22 cellular contexts compared by ENCODE assay signal in genomic region chr7:124680304-124680703, GRCh38.
DNase-seq lines count a peak whose midpoint lies in the region; ATAC-seq and TF ChIP-seq lines count a peak whose summit lies in the region.
"Had no signal": no experiment of that assay in that cellular context is flagged by ENCODE, and none has a peak within 500 bp of the region (broad histone marks: within the 10 kb centered on the region; RNA-seq: fewer than 3 reads in every experiment).

No MANE protein-coding gene starts in this region.

- no peak for TF ChIP-seq POLR2A in uterus (IDR thresholded peaks at IDR 0.05)

- H3K36me3 Mint-ChIP-seq in GM23338 (ENCODE audit: low read depth) = no peaks in the 10 kb centered on the region
- H3K36me3 Mint-ChIP-seq in chondrocyte (ENCODE audit: low read depth) = no peaks in the 10 kb centered on the region
- no peaks in the 10 kb centered on the region for H3K36me3 Mint-ChIP-seq in stimulated activated memory B cell treated with anti-CD40 and anti-IgM and Interleukin-4, amounts not matched to agents 10 μg/mL and 1 μg/mL and 100 μg/mL, for 72 hours
- H3K36me3 Mint-ChIP-seq: CD14-positive monocyte; CD8-positive, alpha-beta memory T cell had no signal

- H3K27ac ChIP-seq in GM23338 (ENCODE audit: low read depth) (no peak overlapping the region), uterus (no peak overlapping the region), foreskin keratinocyte (no peak overlapping the region)
- H3K27ac ChIP-seq: A549; BLaER1 treated with 17β-estradiol and CSF1 and Interleukin-3, amounts not matched to agents 10 nM and 100 nM; GM23248 had no signal

- H3K4me3 ChIP-seq in GM23338 (no peak overlapping the region), uterus (no peak overlapping the region)
- H3K4me3 ChIP-seq: A549; BLaER1 treated with 17β-estradiol and CSF1 and Interleukin-3, amounts not matched to agents 10 nM and 100 nM; GM23248; HAP-1 had no signal

- peaks cover 11% of the 10 kb centered on the region; the same call in 2 of the 3 replicates for H3K4me1 Mint-ChIP-seq in GM23338
- H3K4me1 Mint-ChIP-seq in chondrocyte (ENCODE audit: low read depth) = no peaks in the 10 kb centered on the region
- H3K4me1 Mint-ChIP-seq in stimulated activated memory B cell treated with anti-CD40 and anti-IgM and Interleukin-4, amounts not matched to agents 10 μg/mL and 1 μg/mL and 100 μg/mL, for 72 hours = no peaks in the 10 kb centered on the region
- H3K4me1 Mint-ChIP-seq: CD14-positive monocyte; CD8-positive, alpha-beta memory T cell had no signal

- H3K9me3 Mint-ChIP-seq in GM23338 = no peaks in the 10 kb centered on the region
- no peaks in the 10 kb centered on the region for H3K9me3 Mint-ChIP-seq in chondrocyte (ENCODE audit: low read depth)
- H3K9me3 Mint-ChIP-seq in stimulated activated memory B cell treated with anti-CD40 and anti-IgM and Interleukin-4, amounts not matched to agents 10 μg/mL and 1 μg/mL and 100 μg/mL, for 72 hours = no peaks in the 10 kb centered on the region
- H3K9me3 Mint-ChIP-seq: CD4-positive, alpha-beta T cell had no signal

- no peak overlapping the region for H3K4me2 ChIP-seq in GM23338
- H3K4me2 ChIP-seq: A549; BLaER1 treated with 17β-estradiol and CSF1 and Interleukin-3, amounts not matched to agents 10 nM and 100 nM had no signal

- no peaks in the 10 kb centered on the region for H3F3A ChIP-seq in GM23338 (replicated peaks; ENCODE audit: low read depth)

- ATAC-seq in GM23338 = no peak
- peak; percentile 45 for ATAC-seq in stimulated activated memory B cell treated with anti-CD40 and anti-IgM and Interleukin-4, amounts not matched to agents 10 μg/mL and 1 μg/mL and 100 μg/mL, for 72 hours
- no peak for ATAC-seq in foreskin keratinocyte
- no peak for ATAC-seq in GM19455 (IDR thresholded peaks at IDR 0.05; ENCODE audit: unreplicated experiment)
- ATAC-seq: A549 had no signal

- no peak overlapping the region for H3K27ac Mint-ChIP-seq in GM23338
- no peak overlapping the region for H3K27ac Mint-ChIP-seq in chondrocyte (ENCODE audit: unreplicated experiment)
- no peak overlapping the region for H3K27ac Mint-ChIP-seq in stimulated activated memory B cell treated with anti-CD40 and anti-IgM and Interleukin-4, amounts not matched to agents 10 μg/mL and 1 μg/mL and 100 μg/mL, for 72 hours
- H3K27ac Mint-ChIP-seq: CD14-positive monocyte; CD4-positive, alpha-beta T cell; CD8-positive, alpha-beta memory T cell; HFFc6 had no signal

- H4K20me1 ChIP-seq in GM23338 (replicated peaks; ENCODE audit: insufficient read depth) = no peaks in the 10 kb centered on the region
- H4K20me1 ChIP-seq: BLaER1 treated with 17β-estradiol and CSF1 and Interleukin-3, amounts not matched to agents 10 nM and 100 nM had no signal

- intact Hi-C loops in posterior vena cava (cut with DNase I) = no loop called here
- intact Hi-C loops in uterus (cut with DNase I; ENCODE audit: low total_unique reads) = no loop called here

- DNase-seq in GM23338 (ENCODE audit: low spot score) (no peak), chondrocyte (ENCODE audit: low spot score) (peak; percentile 53), posterior vena cava (ENCODE audit: low spot score) (peak; percentile 62), uterus (no peak), foreskin keratinocyte (no peak)
- DNase-seq: 8988T; ACHN; AML-193; BE2C; CD4-positive, alpha-beta T cell; CD8-positive, alpha-beta memory T cell; DMS53; DMS79 treated with DMSO at 0.1 percent for 48 hours; GF-D8; GM23248; HFFc6 had no signal

- no peaks in the 10 kb centered on the region for H3K9me2 ChIP-seq in GM23338 (ENCODE audit: insufficient read depth)

- peak overlapping the region; percentile 35; the same call in 1 of the 2 replicates for H2AFZ ChIP-seq in GM23338
- H2AFZ ChIP-seq: GM23248 had no signal

- no peaks in the 10 kb centered on the region for H3K36me3 ChIP-seq in GM23338 (ENCODE audit: insufficient read depth)
- H3K36me3 ChIP-seq in uterus = no peaks in the 10 kb centered on the region
- H3K36me3 ChIP-seq: BE2C; BLaER1 treated with 17β-estradiol and CSF1 and Interleukin-3, amounts not matched to agents 10 nM and 100 nM; HAP-1 had no signal

- H3K27me3 Mint-ChIP-seq in GM23338 (ENCODE audit: insufficient read depth, low read depth, poor library complexity) (peaks cover 1% of the 10 kb centered on the region), chondrocyte (ENCODE audit: low read depth) (peaks cover 3% of the 10 kb centered on the region)
- H3K27me3 Mint-ChIP-seq in stimulated activated memory B cell treated with anti-CD40 and anti-IgM and Interleukin-4, amounts not matched to agents 10 μg/mL and 1 μg/mL and 100 μg/mL, for 72 hours = no peaks in the 10 kb centered on the region
- H3K27me3 Mint-ChIP-seq: CD4-positive, alpha-beta T cell; CD8-positive, alpha-beta memory T cell had no signal

- H3K9me3 ChIP-seq in uterus = no peaks in the 10 kb centered on the region
- H3K9me3 ChIP-seq: A549; BE2C; BLaER1 treated with 17β-estradiol and CSF1 and Interleukin-3, amounts not matched to agents 10 nM and 100 nM; HAP-1 had no signal

- no peak for TF ChIP-seq CTCF in GM23338 (conservative IDR thresholded peaks at IDR 0.05; ENCODE audit: low read depth in 2 of 2)
- no peak for TF ChIP-seq CTCF in chondrocyte (IDR thresholded peaks at IDR 0.05)
- no peak for TF ChIP-seq CTCF in uterus (IDR thresholded peaks at IDR 0.05)
- TF ChIP-seq CTCF in foreskin keratinocyte (conservative IDR thresholded peaks at IDR 0.05) = no peak

- no peaks in the 10 kb centered on the region for H3K79me2 ChIP-seq in GM23338 (replicated peaks; ENCODE audit: insufficient read depth)

- H3K4me3 Mint-ChIP-seq in GM23338 (no peak overlapping the region), chondrocyte (ENCODE audit: unreplicated experiment) (no peak overlapping the region)
- no peak overlapping the region for H3K4me3 Mint-ChIP-seq in stimulated activated memory B cell treated with anti-CD40 and anti-IgM and Interleukin-4, amounts not matched to agents 10 μg/mL and 1 μg/mL and 100 μg/mL, for 72 hours
- H3K4me3 Mint-ChIP-seq: CD14-positive monocyte; CD4-positive, alpha-beta T cell; CD8-positive, alpha-beta memory T cell; HFFc6 had no signal

- H3K4me1 ChIP-seq in GM23338 (ENCODE audit: insufficient read depth) (peaks cover 17% of the 10 kb centered on the region), uterus (no peaks in the 10 kb centered on the region), foreskin keratinocyte (no peaks in the 10 kb centered on the region)
- H3K4me1 ChIP-seq: A549; BE2C; BLaER1 treated with 17β-estradiol and CSF1 and Interleukin-3, amounts not matched to agents 10 nM and 100 nM had no signal

- H3K27me3 ChIP-seq in GM23338 (ENCODE audit: insufficient read depth) (no peaks in the 10 kb centered on the region), uterus (no peaks in the 10 kb centered on the region), foreskin keratinocyte (no peaks in the 10 kb centered on the region)
- H3K27me3 ChIP-seq: BE2C; BLaER1 treated with 17β-estradiol and CSF1 and Interleukin-3, amounts not matched to agents 10 nM and 100 nM had no signal

TF ChIP-seq in GM23338, 12 proteins besides CTCF, POLR2A, EP300 and RAD21:
- TF ChIP-seq STAT1 (IDR thresholded peaks at IDR 0.05; ENCODE audit: unreplicated experiment) = no peak

Comparison
In these comparisons a context has a peak if more than half of its experiments do, and no peak if none do; other contexts are left out.
1. DNase-seq: peak in chondrocyte (single experiment) and posterior vena cava (single experiment); none in GM23338 (single experiment), uterus (0 of 2) and foreskin keratinocyte (0 of 2).